16 cellular contexts compared by ENCODE assay signal in genomic region chr18:25010623-25011374, GRCh38.
"Had no signal": no experiment of that assay in that cellular context is flagged by ENCODE, and none has a peak within 500 bp of the region (broad histone marks: within the 10 kb centered on the region; RNA-seq: fewer than 3 reads in every experiment).

No MANE protein-coding gene starts in this region.

- H3K4me3 ChIP-seq: heart left ventricle, pancreas, prostate gland, skin epidermis had no signal

- H3K27me3 ChIP-seq: heart left ventricle, pancreas had no signal

- H3K27ac Mint-ChIP-seq: naive thymus-derived CD4-positive, alpha-beta T cell had no signal

- H3K27ac ChIP-seq: heart left ventricle, pancreas, prostate gland, skin epidermis had no signal

- DNase-seq: effector memory CD4-positive, alpha-beta T cell; foreskin melanocyte; heart left ventricle; hippocampal formation; mesendoderm; naive thymus-derived CD4-positive, alpha-beta T cell; occipital lobe; pancreas; retina; stimulated activated CD4-positive, alpha-beta T cell treated with anti-CD3 and anti-CD28 coated beads, Interleukin-2, amount 100 ng/mL, for 24 hours; stimulated activated CD4-positive, alpha-beta T cell treated with anti-CD3 and anti-CD28 coated beads, Interleukin-4, amount 100 ng/mL, for 4 hours; stimulated activated naive CD4-positive, alpha-beta T cell had no signal

- H3K4me1 ChIP-seq: pancreas, prostate gland had no signal

- H3K36me3 Mint-ChIP-seq: naive thymus-derived CD4-positive, alpha-beta T cell had no signal

- H3K4me3 Mint-ChIP-seq: naive thymus-derived CD4-positive, alpha-beta T cell had no signal

- ATAC-seq: esophagus mucosa; heart left ventricle; naive thymus-derived CD4-positive, alpha-beta T cell; pancreas; sciatic nerve had no signal

- H3K9me3 ChIP-seq: pancreas, prostate gland had no signal

- H3K36me3 ChIP-seq: heart left ventricle, pancreas, prostate gland had no signal
